1 cellular context compared by ENCODE assay signal in the genomic region with DNA sequence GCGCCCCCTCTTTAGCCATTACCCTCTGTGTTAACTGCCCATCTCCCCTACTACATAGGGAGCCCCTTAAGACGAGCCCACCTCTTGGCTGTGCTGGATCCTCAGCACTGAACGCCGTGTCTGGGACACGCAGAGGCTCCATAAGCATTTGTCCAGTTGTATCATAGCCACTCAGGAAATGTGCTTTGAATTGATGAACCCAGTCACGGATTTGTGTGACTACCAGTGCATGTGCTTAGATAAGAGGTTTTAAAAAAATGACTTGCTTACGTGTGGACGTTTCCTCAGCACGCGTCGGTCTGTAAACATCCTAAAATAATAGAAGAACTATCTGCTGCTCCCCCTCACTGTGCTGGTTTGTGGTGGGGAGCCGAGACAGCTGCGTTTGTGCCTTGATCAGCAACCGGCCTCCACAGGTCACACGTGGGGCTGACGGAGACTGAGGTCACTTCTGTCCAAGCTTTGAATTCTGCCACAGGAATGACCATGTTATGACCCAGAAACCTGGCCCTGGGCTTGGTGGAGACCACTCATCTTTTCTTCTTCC.
TF ChIP-seq lines count a peak whose summit lies in the region.

No MANE protein-coding gene starts in this region.

TF ChIP-seq in K562, 482 proteins besides CTCF, POLR2A, EP300 and RAD21 (continued from another document):
- TF ChIP-seq, protein P1, sequence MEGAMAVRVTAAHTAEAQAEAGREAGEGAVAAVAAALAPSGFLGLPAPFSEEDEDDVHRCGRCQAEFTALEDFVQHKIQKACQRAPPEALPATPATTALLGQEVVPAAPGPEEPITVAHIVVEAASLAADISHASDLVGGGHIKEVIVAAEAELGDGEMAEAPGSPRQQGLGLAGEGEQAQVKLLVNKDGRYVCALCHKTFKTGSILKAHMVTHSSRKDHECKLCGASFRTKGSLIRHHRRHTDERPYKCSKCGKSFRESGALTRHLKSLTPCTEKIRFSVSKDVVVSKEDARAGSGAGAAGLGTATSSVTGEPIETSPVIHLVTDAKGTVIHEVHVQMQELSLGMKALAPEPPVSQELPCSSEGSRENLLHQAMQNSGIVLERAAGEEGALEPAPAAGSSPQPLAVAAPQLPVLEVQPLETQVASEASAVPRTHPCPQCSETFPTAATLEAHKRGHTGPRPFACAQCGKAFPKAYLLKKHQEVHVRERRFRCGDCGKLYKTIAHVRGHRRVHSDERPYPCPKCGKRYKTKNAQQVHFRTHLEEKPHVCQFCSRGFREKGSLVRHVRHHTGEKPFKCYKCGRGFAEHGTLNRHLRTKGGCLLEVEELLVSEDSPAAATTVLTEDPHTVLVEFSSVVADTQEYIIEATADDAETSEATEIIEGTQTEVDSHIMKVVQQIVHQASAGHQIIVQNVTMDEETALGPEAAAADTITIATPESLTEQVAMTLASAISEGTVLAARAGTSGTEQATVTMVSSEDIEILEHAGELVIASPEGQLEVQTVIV (CRISPR knock-in tag; IDR thresholded peaks at IDR 0.05; ENCODE audit: borderline replicate concordance) = no peak
- TF ChIP-seq TBL1XR1 (IDR thresholded peaks at IDR 0.05; ENCODE audit: low read length in 2 of 2) (peak in 1 of 2 experiments; percentile 84; a peak in 2 of 4 replicates), NCOR1 (IDR thresholded peaks at IDR 0.05) (peak; percentile 79), TSHZ1 (CRISPR knock-in tag; IDR thresholded peaks at IDR 0.05) (no peak), CUX1 (CRISPR knock-in tag; IDR thresholded peaks at IDR 0.05) (no peak), ZNF41 (CRISPR knock-in tag; conservative IDR thresholded peaks at IDR 0.05) (no peak), NCOA4 (IDR thresholded peaks at IDR 0.05; ENCODE audit: partially characterized antibody) (no peak), ZNF780A (CRISPR knock-in tag; IDR thresholded peaks at IDR 0.05) (no peak), ZNF282 (CRISPR knock-in tag; IDR thresholded peaks at IDR 0.05) (no peak), PHF8 (IDR thresholded peaks at IDR 0.05; ENCODE audit: borderline replicate concordance, low read length) (no peak), KDM5B (IDR thresholded peaks at IDR 0.05; ENCODE audit: insufficient replicate concordance, low read depth, low read length) (no peak), PML (IDR thresholded peaks at IDR 0.05; ENCODE audit: low read length) (no peak), ZNF696 (CRISPR knock-in tag; conservative IDR thresholded peaks at IDR 0.05) (no peak)
